18 cellular contexts compared by ENCODE assay signal in genomic region chr7:45982132-45982531, GRCh38.
DNase-seq lines count a peak whose midpoint lies in the region; ATAC-seq, FAIRE-seq and TF ChIP-seq lines count a peak whose summit lies in the region.
"Had no signal": no experiment of that assay in that cellular context is flagged by ENCODE, and none has a peak within 500 bp of the region (broad histone marks: within the 10 kb centered on the region; RNA-seq: fewer than 3 reads in every experiment).

No MANE protein-coding gene starts in this region.

- WGBS in A549 (ENCODE audit: missing lambda C conversion rate) = 90% methylated on average over 2 of the region's 2 CpGs
- WGBS in lung, 2 donors = 79 to 80% methylated on average over 2 of the region's 2 CpGs

- H3K4me1 ChIP-seq in A549 (peaks cover 39% of the 10 kb centered on the region), lung (ENCODE audit: control insufficient read depth in 2 of 2, insufficient read depth in 2 of 2, low read length in 2 of 2) (peaks cover 7 to 12% of the 10 kb centered on the region in 2 donors)

- POLR2A ChIA-PET in A549 (lab: Yijun Ruan, JAX) = no interaction called here
- POLR2A ChIA-PET in GM10248 (lab: Yijun Ruan, JAX) = no interaction called here

- H3K36me3 ChIP-seq in lung (ENCODE audit: control insufficient read depth in 2 of 2, insufficient read depth in 2 of 2, low read length in 2 of 2) = no peaks in the 10 kb centered on the region

- TF ChIP-seq EP300 in A549 (IDR thresholded peaks at IDR 0.05) = no peak

- H3K4me3 ChIP-seq in A549 (no peak overlapping the region), lung (no peak overlapping the region)
- H3K4me3 ChIP-seq: GM23338 had no signal

- H3K4me2 ChIP-seq in A549 = no peak overlapping the region
- H3K4me2 ChIP-seq: GM23338 had no signal

- TF ChIP-seq CTCF in A549 (IDR thresholded peaks at IDR 0.05) (no peak), GM10248 (IDR thresholded peaks at IDR 0.05; ENCODE audit: control extremely low read depth, extremely low read depth, low read depth, missing control alignments) (no peak), VCaP (conservative IDR thresholded peaks at IDR 0.05) (no peak), lung (IDR thresholded peaks at IDR 0.05; ENCODE audit: control extremely low read depth, extremely low read depth) (no peak)

- H3K27ac ChIP-seq in A549 = peak overlapping the region in 1 of 2 experiments; percentile 40; a peak in 1 of 6 replicates
- peak overlapping the region; percentile 71 for H3K27ac ChIP-seq in VCaP
- H3K27ac ChIP-seq in lung (ENCODE audit: low read depth in 1 of 2, low read length in 1 of 2) = no peak overlapping the region

- no peak for TF ChIP-seq POLR2A in A549 (IDR thresholded peaks at IDR 0.05; ENCODE audit: low read length)

- DNase-seq in A549 (ENCODE audit: low read depth in 1 of 2, low spot score in 1 of 2) = no peak
- DNase-seq in GM10248 (ENCODE audit: extremely low spot score) = peak; percentile 4
- peak; percentile 3 for DNase-seq in lung (ENCODE audit: low spot score)
- DNase-seq in HUDEP-2 (lab: John Stamatoyannopoulos, UW; ENCODE audit: unreplicated experiment in 76 of 76) = no peak
- DNase-seq in NCI-H2029 treated with DMSO at 0.1 percent for 48 hours (lab: John Stamatoyannopoulos, UW) = no peak
- DNase-seq: 8988T; C1 segment of cervical spinal cord; CD4-positive, alpha-beta memory T cell; DND-41; GDM1; H9; HFFc6; KBM-7 had no signal

- FAIRE-seq in A549 (lab: Jason Lieb, UNC) = no peak
- FAIRE-seq: D721Med, HTR-8/SVneo had no signal

- H3K27me3 ChIP-seq in lung (ENCODE audit: control insufficient read depth, insufficient read depth) = no peaks in the 10 kb centered on the region

- no peak for TF ChIP-seq RAD21 in A549 (conservative IDR thresholded peaks at IDR 0.05 in 1 of 2, IDR thresholded peaks at IDR 0.05 in 1 of 2)

- H3K9me3 ChIP-seq in A549 (peaks cover 27% of the 10 kb centered on the region), lung (ENCODE audit: control insufficient read depth in 2 of 2, insufficient read depth in 1 of 2, low read length in 1 of 2) (peaks cover 0 to 2% of the 10 kb centered on the region in 2 donors)

- no peak for ATAC-seq in A549
- ATAC-seq in lung (ENCODE audit: insufficient read depth, low FRiP score) = no peak
- ATAC-seq in GM18520 (IDR thresholded peaks at IDR 0.05; ENCODE audit: unreplicated experiment) = no peak
- ATAC-seq: GM23338 had no signal

- CTCF ChIA-PET in A549 (lab: Yijun Ruan, JAX) (interaction anchor here (2.1 kb wide), 1 partner anchor 59 kb away, joined by 7 read pairs; no protein-coding TSS in a partner anchor), GM10248 (lab: Yijun Ruan, JAX) (no interaction called here)

TF ChIP-seq in A549, 52 proteins besides CTCF, POLR2A, EP300 and RAD21:
- TF ChIP-seq ESRRA (IDR thresholded peaks at IDR 0.05; ENCODE audit: borderline replicate concordance, low read length) = no peak
- 0 out of 2 replicates have a peak, but pooled peaks have one; percentile 32 for TF ChIP-seq HOXB5 (CRISPR knock-in tag; IDR thresholded peaks at IDR 0.05)
- TF ChIP-seq FOSB (CRISPR knock-in tag; IDR thresholded peaks at IDR 0.05) = no peak
- no peak for TF ChIP-seq ZC3H11A (IDR thresholded peaks at IDR 0.05)

Comparison
In these comparisons a context has a peak if more than half of its experiments do, and no peak if none do; other contexts are left out.
1. DNase-seq: peak in GM10248 (single experiment) and lung (single experiment); none in A549 (0 of 2), HUDEP-2 (0 of 76) and NCI-H2029 treated with DMSO at 0.1 percent for 48 hours (single experiment).